In the genomic region with DNA sequence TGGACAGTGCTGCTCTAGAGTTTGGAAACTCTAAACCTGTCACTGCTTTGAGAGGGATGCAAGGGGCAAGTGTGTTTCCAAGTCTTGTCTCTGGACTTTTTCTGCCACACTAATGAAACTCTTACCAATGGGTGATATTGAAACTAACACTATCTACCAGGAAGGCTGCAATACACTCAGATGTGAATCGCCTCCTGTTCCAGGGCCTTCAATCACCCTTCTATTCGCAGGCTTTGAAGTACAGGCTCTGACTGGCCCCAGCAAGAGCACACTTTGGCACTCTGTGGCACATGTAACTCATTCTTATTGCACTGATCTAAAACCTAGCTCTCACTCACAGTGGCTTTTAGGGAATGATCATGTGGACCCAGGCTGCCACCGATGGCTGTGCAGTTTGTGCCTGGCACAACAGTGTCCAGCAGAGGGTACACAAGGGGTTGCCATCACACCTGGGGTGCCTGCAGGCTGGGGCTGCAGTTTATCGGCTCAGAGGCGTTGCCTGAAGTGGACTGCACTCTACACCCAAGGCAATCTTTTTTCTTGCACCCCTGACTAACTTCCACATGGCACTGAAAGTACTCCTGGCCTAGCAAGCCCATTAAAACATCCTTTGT, we compare ENCODE assay signal across 14 cellular contexts.
A peak's percentile ranks its signal among the peaks of the same experiment; 100 is the strongest.
DNase-seq lines count a peak whose midpoint lies in the region; ATAC-seq and TF ChIP-seq lines count a peak whose summit lies in the region.
"Had no signal": no experiment of that assay in that cellular context is flagged by ENCODE, and none has a peak within 500 bp of the region (broad histone marks: within the 10 kb centered on the region; RNA-seq: fewer than 3 reads in every experiment).

No MANE protein-coding gene starts in this region.

- no peak overlapping the region for H3K4me3 ChIP-seq in esophagus (ENCODE audit: low read depth in 1 of 2, low read length in 2 of 2)

- ATAC-seq in natural killer cell treated with Interleukin-12 subunit alpha and Interleukin-12 subunit beta and Interleukin-15 and Interleukin-18, amount 100 ng/mL, for 72 hours, result peak; percentile 85 to 90
- ATAC-seq in HG03039 (IDR thresholded peaks at IDR 0.05; ENCODE audit: unreplicated experiment) (no peak), GM21381 (IDR thresholded peaks at IDR 0.05; ENCODE audit: unreplicated experiment) (no peak)

- H3K27ac Mint-ChIP-seq in natural killer cell treated with Interleukin-12 subunit alpha and Interleukin-12 subunit beta and Interleukin-15 and Interleukin-18, amount 100 ng/mL, for 72 hours, result peak overlapping the region in 1 of 2 donors; percentile 87

- no peaks in the 10 kb centered on the region for H3K36me3 ChIP-seq in esophagus (ENCODE audit: control insufficient read depth in 2 of 2, insufficient read depth in 2 of 2, low read length in 1 of 2)
- H3K36me3 ChIP-seq: neutrophil had no signal

- peaks cover 34 to 38% of the 10 kb centered on the region in 2 donors for H3K4me1 Mint-ChIP-seq in natural killer cell treated with Interleukin-12 subunit alpha and Interleukin-12 subunit beta and Interleukin-15 and Interleukin-18, amount 100 ng/mL, for 72 hours (ENCODE audit: low read depth in 2 of 2)

- H3K4me1 ChIP-seq in esophagus (ENCODE audit: control insufficient read depth in 2 of 2, insufficient read depth in 2 of 2, low read length in 1 of 2), result peaks cover 0 to 8% of the 10 kb centered on the region in 2 donors

- DNase-seq in NCI-H1092 treated with DMSO at 0.1 percent for 48 hours (lab: John Stamatoyannopoulos, UW), result peak; percentile 46
- DNase-seq in NCI-H1092 (lab: John Stamatoyannopoulos, UW), result no peak
- peak; percentile 66 for DNase-seq in natural killer cell treated with Interleukin-12 subunit alpha and Interleukin-12 subunit beta and Interleukin-15 and Interleukin-18, amount 100 ng/mL, for 72 hours (ENCODE audit: low spot score)
- DNase-seq in NCI-H1048 (lab: John Stamatoyannopoulos, UW), result no peak
- DNase-seq: activated T-cell treated with anti-CD3 and anti-CD28 coated beads, Interleukin-2, amount 50 U/mL, for 1 hour; aorta; Calu3; effector CD8-positive, alpha-beta T cell; NCI-H1436 had no signal

- WGBS in esophagus, 2 donors, result 40 to 43% methylated on average over 5 of the region's 5 CpGs

- H3K4me3 Mint-ChIP-seq in natural killer cell treated with Interleukin-12 subunit alpha and Interleukin-12 subunit beta and Interleukin-15 and Interleukin-18, amount 100 ng/mL, for 72 hours, result peak overlapping the region; percentile 38

- H3K36me3 Mint-ChIP-seq in natural killer cell treated with Interleukin-12 subunit alpha and Interleukin-12 subunit beta and Interleukin-15 and Interleukin-18, amount 100 ng/mL, for 72 hours, result peaks cover 5% of the 10 kb centered on the region

- no peaks in the 10 kb centered on the region for H3K9me3 Mint-ChIP-seq in natural killer cell treated with Interleukin-12 subunit alpha and Interleukin-12 subunit beta and Interleukin-15 and Interleukin-18, amount 100 ng/mL, for 72 hours

- H3K27ac ChIP-seq in esophagus (ENCODE audit: low read depth in 2 of 2, low read length in 1 of 2), result peak overlapping the region; percentile 23 to 57
- H3K27ac ChIP-seq: neutrophil had no signal

- no peaks in the 10 kb centered on the region for H3K27me3 ChIP-seq in esophagus (ENCODE audit: control insufficient read depth in 1 of 2, insufficient read depth in 2 of 2, low read length in 2 of 2)
- H3K27me3 ChIP-seq: neutrophil had no signal

- peaks cover under 1 to 18% of the 10 kb centered on the region in 2 donors for H3K27me3 Mint-ChIP-seq in natural killer cell treated with Interleukin-12 subunit alpha and Interleukin-12 subunit beta and Interleukin-15 and Interleukin-18, amount 100 ng/mL, for 72 hours

- no peaks in the 10 kb centered on the region for H3K9me3 ChIP-seq in esophagus (ENCODE audit: control insufficient read depth in 2 of 2, insufficient read depth in 1 of 2, low read depth in 1 of 2, low read length in 1 of 2)
- H3K9me3 ChIP-seq: neutrophil had no signal

- TF ChIP-seq CTCF in GM12873 (IDR thresholded peaks at IDR 0.05; ENCODE audit: insufficient read depth, low read depth, low read length, missing control alignments), result peak; percentile 4

Comparison
In these comparisons a context has a peak if more than half of its experiments do, and no peak if none do; other contexts are left out.
1. DNase-seq: peak in NCI-H1092 treated with DMSO at 0.1 percent for 48 hours (single experiment) and natural killer cell treated with Interleukin-12 subunit alpha and Interleukin-12 subunit beta and Interleukin-15 and Interleukin-18, amount 100 ng/mL, for 72 hours (single experiment); none in NCI-H1092 (single experiment) and NCI-H1048 (single experiment).
2. ATAC-seq: peak in natural killer cell treated with Interleukin-12 subunit alpha and Interleukin-12 subunit beta and Interleukin-15 and Interleukin-18, amount 100 ng/mL, for 72 hours (2 of 2); none in HG03039 (single experiment) and GM21381 (single experiment).